28 cellular contexts compared by ENCODE assay signal in genomic region chr20:13290724-13291123, GRCh38.
A peak's percentile ranks its signal among the peaks of the same experiment; 100 is the strongest.
DNase-seq lines count a peak whose midpoint lies in the region; ATAC-seq, FAIRE-seq and TF ChIP-seq lines count a peak whose summit lies in the region.
"Had no signal": no experiment of that assay in that cellular context is flagged by ENCODE, and none has a peak within 500 bp of the region (broad histone marks: within the 10 kb centered on the region; RNA-seq: fewer than 3 reads in every experiment).

No MANE protein-coding gene starts in this region.

- H3K36me3 ChIP-seq in liver (ENCODE audit: control insufficient read depth in 4 of 4, insufficient read depth in 3 of 4, low read depth in 1 of 4, low read length in 3 of 4): peaks cover 0 to 3% (median 0%) of the 10 kb centered on the region in 4 donors
- H3K36me3 ChIP-seq in HepG2 (replicated peaks in 1 of 2; ENCODE audit: control insufficient read depth in 1 of 2, insufficient read depth in 2 of 2, low read length in 2 of 2): no peaks in the 10 kb centered on the region
- H3K36me3 ChIP-seq in kidney (ENCODE audit: control insufficient read depth in 1 of 2, insufficient read depth in 2 of 2, low read length in 2 of 2): no peaks in the 10 kb centered on the region
- no peaks in the 10 kb centered on the region for H3K36me3 ChIP-seq in right lobe of liver
- H3K36me3 ChIP-seq in small intestine (ENCODE audit: control insufficient read depth in 2 of 2, insufficient read depth in 2 of 2, low read length in 2 of 2): no peaks in the 10 kb centered on the region
- H3K36me3 ChIP-seq: BE2C, BLaER1 had no signal

- no peaks in the 10 kb centered on the region for H3K79me2 ChIP-seq in HepG2 (ENCODE audit: insufficient read depth, low read length)

- 29% methylated on average over 2 of the region's 2 CpGs for WGBS in liver
- WGBS in HepG2 (ENCODE audit: low lambda C conversion rate): 85% methylated on average over 2 of the region's 2 CpGs
- WGBS in right lobe of liver (ENCODE audit: insufficient coverage, low coverage, low lambda C conversion rate, missing lambda C conversion rate): 21% methylated on average over 2 of the region's 2 CpGs
- WGBS in small intestine, 3 donors: 20 to 71% (median 49%) methylated on average over 2 of the region's 2 CpGs

- intact Hi-C loops in HepG2 (cut with micrococcal nuclease; ENCODE audit: unreplicated experiment) (no loop called here), kidney (cut with DNase I) (no loop called here), right lobe of liver (cut with DNase I) (loop anchor here in 1 of 2 donors (10.0 kb wide), 1 partner anchor 166 kb away; no protein-coding TSS in a partner anchor)

- in situ Hi-C loops in HepG2 (cut with HindIII; ENCODE audit: extremely low pct_ligation_motif_present, low pct_unique_long_range_greater_than_20kb): loop anchor here (25.0 kb wide), 1 partner anchor 328 kb away; no protein-coding TSS in a partner anchor

- no peak overlapping the region for H3K4me2 ChIP-seq in HepG2 (ENCODE audit: low read depth, low read length)

- BruUV-seq in HepG2 (replicated peaks; lab: Mats Ljungman, UMichigan): no TSS peak

- no peak for TF ChIP-seq CTCF in liver (IDR thresholded peaks at IDR 0.05; ENCODE audit: low read depth, low read length, missing input control)
- TF ChIP-seq CTCF in HepG2 (CRISPR knock-in tag; IDR thresholded peaks at IDR 0.05): no peak
- TF ChIP-seq CTCF in kidney (IDR thresholded peaks at IDR 0.05; ENCODE audit: borderline replicate concordance, extremely low read depth, insufficient read depth): no peak
- TF ChIP-seq CTCF in right lobe of liver (IDR thresholded peaks at IDR 0.05): no peak

- no peak for TF ChIP-seq POLR2A in HepG2 (IDR thresholded peaks at IDR 0.05; ENCODE audit: insufficient read depth in 1 of 2, low read depth in 2 of 2, low read length in 2 of 2)
- TF ChIP-seq POLR2A in right lobe of liver (IDR thresholded peaks at IDR 0.05): peak; percentile 21

- H3K9me3 ChIP-seq in liver (ENCODE audit: control insufficient read depth in 4 of 4, low read length in 3 of 4) (no peaks in the 10 kb centered on the region), HepG2 (ENCODE audit: low read length) (no peaks in the 10 kb centered on the region), kidney (ENCODE audit: control insufficient read depth in 1 of 2, low read length in 2 of 2) (no peaks in the 10 kb centered on the region), right lobe of liver (no peaks in the 10 kb centered on the region), small intestine (ENCODE audit: control insufficient read depth, low read depth) (no peaks in the 10 kb centered on the region)
- H3K9me3 ChIP-seq: BE2C, BLaER1 had no signal

- H3K4me3 ChIP-seq in liver (ENCODE audit: low read depth in 1 of 3, low read length in 3 of 3): peak overlapping the region in 2 of 3 donors; percentile 26 to 60
- H3K4me3 ChIP-seq in HepG2 (replicated peaks in 1 of 3; ENCODE audit: insufficient read depth in 1 of 3, low read depth in 2 of 3, low read length in 3 of 3): no peak overlapping the region
- peak overlapping the region; percentile 25 to 56 for H3K4me3 ChIP-seq in kidney (ENCODE audit: low read length in 2 of 2)
- H3K4me3 ChIP-seq in right lobe of liver: peak overlapping the region in 2 of 3 donors; percentile 37 to 45
- no peak overlapping the region for H3K4me3 ChIP-seq in small intestine (ENCODE audit: low read depth in 1 of 2, low read length in 2 of 2)
- H3K4me3 ChIP-seq: BLaER1, GM12878 had no signal

- H3K27me3 ChIP-seq in liver (ENCODE audit: control insufficient read depth in 4 of 4, insufficient read depth in 4 of 4, low read length in 3 of 4): no peaks in the 10 kb centered on the region
- no peaks in the 10 kb centered on the region for H3K27me3 ChIP-seq in HepG2 (ENCODE audit: control insufficient read depth in 1 of 2, insufficient read depth in 2 of 2, low read length in 2 of 2)
- no peaks in the 10 kb centered on the region for H3K27me3 ChIP-seq in right lobe of liver
- no peaks in the 10 kb centered on the region for H3K27me3 ChIP-seq in small intestine (ENCODE audit: control insufficient read depth in 2 of 2, insufficient read depth in 2 of 2, low read length in 2 of 2)
- H3K27me3 ChIP-seq: BLaER1 had no signal

- H3K27ac ChIP-seq in liver (ENCODE audit: low read depth in 1 of 2, low read length in 2 of 2) (peak overlapping the region; percentile 86 to 92), HepG2 (ENCODE audit: extremely low read length, insufficient read depth, low read length) (no peak overlapping the region), kidney (ENCODE audit: low read depth in 2 of 2, low read length in 2 of 2) (peak overlapping the region; percentile 76 to 90), right lobe of liver (peak overlapping the region; percentile 31 to 96 (median 67)), small intestine (ENCODE audit: low read depth in 1 of 2, low read length in 1 of 2) (no peak overlapping the region)
- H3K27ac ChIP-seq: 22Rv1, BLaER1 had no signal

- peaks cover 9 to 51% (median 33%) of the 10 kb centered on the region in 4 donors for H3K4me1 ChIP-seq in liver (ENCODE audit: control insufficient read depth in 4 of 4, insufficient read depth in 4 of 4, low read length in 3 of 4)
- peaks cover 21% of the 10 kb centered on the region for H3K4me1 ChIP-seq in HepG2 (ENCODE audit: insufficient read depth, low read length)
- H3K4me1 ChIP-seq in kidney (ENCODE audit: control insufficient read depth in 1 of 2, insufficient read depth in 1 of 2, low read depth in 1 of 2, low read length in 2 of 2): peaks cover 0 to 2% of the 10 kb centered on the region in 2 donors
- H3K4me1 ChIP-seq in right lobe of liver: peaks cover 0 to 51% (median 15%) of the 10 kb centered on the region in 4 donors
- no peaks in the 10 kb centered on the region for H3K4me1 ChIP-seq in small intestine (ENCODE audit: control insufficient read depth in 2 of 2, insufficient read depth in 1 of 2, low read depth in 1 of 2, low read length in 1 of 2)
- H3K4me1 ChIP-seq: BE2C had no signal

- TF ChIP-seq RAD21 in liver (IDR thresholded peaks at IDR 0.05) (no peak), HepG2 (CRISPR knock-in tag; IDR thresholded peaks at IDR 0.05) (no peak)

- H2AFZ ChIP-seq in HepG2 (ENCODE audit: low read length): no peak overlapping the region

- FAIRE-seq in HepG2 (lab: Jason Lieb, UNC): no peak
- FAIRE-seq in kidney (lab: Jason Lieb, UNC): no peak
- FAIRE-seq in small intestine (lab: Jason Lieb, UNC): no peak
- FAIRE-seq: GM12878, GM12892, GM18507, GM19239 had no signal

- POLR2A ChIA-PET in HepG2 (lab: Yijun Ruan, JAX): no interaction called here

- DNase-seq in HepG2 (ENCODE audit: low spot score): no peak
- DNase-seq in kidney: no peak
- no peak for DNase-seq in right lobe of liver
- DNase-seq in small intestine: peak; percentile 46
- DNase-seq in epidermal melanocyte (ENCODE audit: insufficient read length, low spot score): no peak
- DNase-seq: ACHN; BE2C; C1 segment of cervical spinal cord; CD4-positive, alpha-beta memory T cell; CD4-positive, CD25-positive, alpha-beta regulatory T cell; CD8-positive, alpha-beta memory T cell; COR-L47; DMS 273 treated with DMSO at 0.1 percent for 48 hours; DMS153; DMS53; DMS79; DND-41; EL; GDM1 had no signal

- H4K20me1 ChIP-seq in HepG2 (ENCODE audit: insufficient read depth, low read length): no peaks in the 10 kb centered on the region
- H4K20me1 ChIP-seq: BLaER1 had no signal

- ATAC-seq in HepG2 (no peak), right lobe of liver (peak; percentile 68 to 77 (median 72)), GM18517 (IDR thresholded peaks at IDR 0.05; ENCODE audit: unreplicated experiment) (no peak)
- ATAC-seq in activated CD4-positive, CD25-positive, alpha-beta regulatory T cell treated with anti-CD3 and anti-CD28 coated beads, Interleukin-2, amount 50 U/mL, for 24 hours: no peak
- ATAC-seq: GM12878 had no signal

- TF ChIP-seq EP300 in HepG2 (IDR thresholded peaks at IDR 0.05; ENCODE audit: low read depth in 2 of 2, low read length in 2 of 2) (no peak), HepG2 (CRISPR knock-in tag; IDR thresholded peaks at IDR 0.05; ENCODE audit: borderline replicate concordance) (no peak)

- CTCF ChIA-PET in HepG2 (lab: Yijun Ruan, JAX; ENCODE audit: low intra/inter-chr PET ratio, low total read pairs): no interaction called here

- H3K9ac ChIP-seq in liver (ENCODE audit: low read depth in 1 of 2, low read length in 2 of 2): peak overlapping the region; percentile 28 to 66
- H3K9ac ChIP-seq in HepG2 (ENCODE audit: insufficient read depth, low read depth, low read length): no peak overlapping the region
- H3K9ac ChIP-seq in kidney (ENCODE audit: low read length in 2 of 2): peak overlapping the region in 1 of 2 donors; percentile 47
- H3K9ac ChIP-seq: BLaER1 had no signal

TF ChIP-seq in liver, 16 proteins besides CTCF, POLR2A, EP300 and RAD21 (continues in another document):
- TF ChIP-seq YY1 (IDR thresholded peaks at IDR 0.05): no peak
- TF ChIP-seq JUND (IDR thresholded peaks at IDR 0.05): peak in 1 of 2 donors; percentile 67
- TF ChIP-seq MAX (IDR thresholded peaks at IDR 0.05): peak; percentile 43

TF ChIP-seq in HepG2, 621 proteins besides CTCF, POLR2A, EP300 and RAD21 (continues in another document):
- TF ChIP-seq E2F1 (CRISPR knock-in tag; IDR thresholded peaks at IDR 0.05) (no peak), TARDBP (CRISPR knock-in tag; IDR thresholded peaks at IDR 0.05) (no peak), ZNF136 (CRISPR knock-in tag; IDR thresholded peaks at IDR 0.05; ENCODE audit: low read depth) (no peak), YEATS2 (CRISPR knock-in tag; IDR thresholded peaks at IDR 0.05; ENCODE audit: borderline replicate concordance) (no peak), FOXA3 (CRISPR knock-in tag; IDR thresholded peaks at IDR 0.05) (no peak)

Comparison
In these comparisons a context has a peak if more than half of its experiments do, and no peak if none do; other contexts are left out.
1. H3K27ac ChIP-seq: peak in liver (2 of 2), kidney (2 of 2) and right lobe of liver (3 of 3); none in HepG2 (single experiment) and small intestine (0 of 2).
2. H3K4me3 ChIP-seq: peak in liver (2 of 3), kidney (2 of 2) and right lobe of liver (2 of 3); none in HepG2 (0 of 3) and small intestine (0 of 2).
3. ATAC-seq: peak in right lobe of liver (4 of 4); none in HepG2 (single experiment), GM18517 (single experiment) and activated CD4-positive, CD25-positive, alpha-beta regulatory T cell treated with anti-CD3 and anti-CD28 coated beads, Interleukin-2, amount 50 U/mL, for 24 hours (0 of 2).